ENCODE assay signal across 16 cellular contexts in genomic region chr4:122665148-122665547, GRCh38. TPM values are rescaled to one million over a fixed set of nuclear protein-coding genes. Genes with fewer than 3 reads are reported as not detected.
DNase-seq lines count a peak whose midpoint lies in the region; ATAC-seq, FAIRE-seq and TF ChIP-seq lines count a peak whose summit lies in the region.
"Had no signal": no experiment of that assay in that cellular context is flagged by ENCODE, and none has a peak within 500 bp of the region (broad histone marks: within the 10 kb centered on the region; RNA-seq: fewer than 3 reads in every experiment).

No MANE protein-coding gene starts in this region.

- H3K9me3 ChIP-seq in astrocyte (ENCODE audit: insufficient read depth, low read depth, low read length) = no peaks in the 10 kb centered on the region
- H3K9me3 ChIP-seq: lower lobe of right lung, spleen had no signal

- ATAC-seq in omental fat pad (ENCODE audit: low FRiP score) = peak; percentile 7
- no peak for ATAC-seq in GM19324 (IDR thresholded peaks at IDR 0.05; ENCODE audit: low FRiP score, unreplicated experiment)

- no peak overlapping the region for H3K4me3 ChIP-seq in astrocyte (ENCODE audit: insufficient read depth, low read depth, low read length)
- H3K4me3 ChIP-seq: lower lobe of right lung, neural progenitor cell, PC-9, spleen had no signal

- H3K79me2 ChIP-seq in astrocyte (ENCODE audit: insufficient read depth, low read length) = no peaks in the 10 kb centered on the region

- H3K36me3 Mint-ChIP-seq in HFFc6 (ENCODE audit: low read depth) (no peaks in the 10 kb centered on the region), astrocyte (ENCODE audit: low read depth, unreplicated experiment) (no peaks in the 10 kb centered on the region)
- H3K36me3 Mint-ChIP-seq: neural progenitor cell had no signal

- H2AFZ ChIP-seq in astrocyte (ENCODE audit: low read depth, low read length) = no peak overlapping the region
- H2AFZ ChIP-seq: neural progenitor cell, PC-9 had no signal

- peaks cover 23% of the 10 kb centered on the region for H3K4me1 ChIP-seq in astrocyte (ENCODE audit: insufficient read depth, low read length)
- H3K4me1 ChIP-seq: lower lobe of right lung, neural progenitor cell, spleen had no signal

- H3K27ac Mint-ChIP-seq in HFFc6 = 0 out of 2 replicates have a peak overlapping the region, but pooled peaks have one; percentile 3
- H3K27ac Mint-ChIP-seq in astrocyte (ENCODE audit: unreplicated experiment) = peak overlapping the region; percentile 88
- H3K27ac Mint-ChIP-seq: neural progenitor cell had no signal

- no peak overlapping the region for H3K9ac ChIP-seq in astrocyte (ENCODE audit: low read length)
- H3K9ac ChIP-seq: neural progenitor cell had no signal

- no peaks in the 10 kb centered on the region for H3K27me3 ChIP-seq in astrocyte (ENCODE audit: insufficient read depth, low read length)
- H3K27me3 ChIP-seq: neural progenitor cell, spleen had no signal

- H3K4me2 ChIP-seq in astrocyte (ENCODE audit: low read length) = no peak overlapping the region
- H3K4me2 ChIP-seq: neural progenitor cell, PC-9 had no signal

- DNase-seq in NOMO-1 treated with DMSO at 0.1 percent for 48 hours (lab: John Stamatoyannopoulos, UW; ENCODE audit: unreplicated experiment) (peak; percentile 30), NOMO-1 (lab: John Stamatoyannopoulos, UW; ENCODE audit: unreplicated experiment in 2 of 2) (no peak), HFFc6 (peak; percentile 34), astrocyte (ENCODE audit: low read depth) (no peak), omental fat pad (ENCODE audit: low spot score) (no peak), SIG-M5 treated with dmso at 0.1 percent for 504 hours (lab: John Stamatoyannopoulos, UW; ENCODE audit: unreplicated experiment) (no peak), NCI-H187 (lab: John Stamatoyannopoulos, UW) (no peak)
- DNase-seq: activated CD4-positive, alpha-beta T cell treated with anti-CD3 and anti-CD28 coated beads for 1 hour; cerebellar nuclear complex; lower lobe of right lung; PC-9; spleen had no signal

- H3K4me1 Mint-ChIP-seq in HFFc6 (ENCODE audit: low read depth) (peaks cover 80% of the 10 kb centered on the region), astrocyte (ENCODE audit: low read depth, unreplicated experiment) (peaks cover 65% of the 10 kb centered on the region)
- H3K4me1 Mint-ChIP-seq: neural progenitor cell had no signal

- H3K27me3 Mint-ChIP-seq in HFFc6 (ENCODE audit: insufficient read depth) (no peaks in the 10 kb centered on the region), astrocyte (ENCODE audit: low read depth, unreplicated experiment) (no peaks in the 10 kb centered on the region)

- no peak overlapping the region for H3K27ac ChIP-seq in astrocyte (ENCODE audit: low read depth, low read length)
- H3K27ac ChIP-seq: lower lobe of right lung, neural progenitor cell, PC-9, spleen had no signal

- no peaks in the 10 kb centered on the region for H3K36me3 ChIP-seq in astrocyte (ENCODE audit: insufficient read depth, low read length)
- H3K36me3 ChIP-seq: lower lobe of right lung, neural progenitor cell, spleen had no signal

- H3K4me3 Mint-ChIP-seq in HFFc6 (no peak overlapping the region), astrocyte (ENCODE audit: unreplicated experiment) (no peak overlapping the region)
- H3K4me3 Mint-ChIP-seq: neural progenitor cell had no signal

- H3K9me3 Mint-ChIP-seq in HFFc6 (no peaks in the 10 kb centered on the region), astrocyte (ENCODE audit: unreplicated experiment) (no peaks in the 10 kb centered on the region)
- H3K9me3 Mint-ChIP-seq: neural progenitor cell had no signal

- no peaks in the 10 kb centered on the region for H4K20me1 ChIP-seq in astrocyte (ENCODE audit: insufficient read depth, low read length)

- FAIRE-seq in astrocyte (lab: Jason Lieb, UNC) = no peak

- TF ChIP-seq CTCF in HFFc6 (IDR thresholded peaks at IDR 0.05) = no peak
- TF ChIP-seq CTCF in astrocyte (IDR thresholded peaks at IDR 0.05; ENCODE audit: insufficient read depth, low read depth, low read length) = no peak
- TF ChIP-seq CTCF in omental fat pad (IDR thresholded peaks at IDR 0.05) = no peak

RNA-seq across cellular contexts. Expression of gene IL21, which starts 44.3 kb away (rescaled TPM):
- total RNA-seq in HFFc6 (2021; fragmentation: NEBNext Ultra II Directional; extraction: Animal tissue kit (Norgen Biotek cat#: 25700)) = not detected
- not detected in 2 replicates for total RNA-seq in astrocyte
- total RNA-seq in omental fat pad = not detected
- total RNA-seq: epithelial cell of proximal tubule, lower lobe of right lung, PC-9, temporal lobe had no signal

Comparison
In these comparisons a context has a peak if more than half of its experiments do, and no peak if none do; other contexts are left out.
1. DNase-seq: peak in NOMO-1 treated with DMSO at 0.1 percent for 48 hours (single experiment) and HFFc6 (single experiment); none in NOMO-1 (0 of 2), astrocyte (single experiment), omental fat pad (single experiment), SIG-M5 treated with dmso at 0.1 percent for 504 hours (single experiment) and NCI-H187 (0 of 2).